In genomic region chr1:172241540-172241939, GRCh38 we compare ENCODE assay signal across 15 cellular contexts.
DNase-seq lines count a peak whose midpoint lies in the region; ATAC-seq and TF ChIP-seq lines count a peak whose summit lies in the region.
"Had no signal": no experiment of that assay in that cellular context is flagged by ENCODE, and none has a peak within 500 bp of the region (broad histone marks: within the 10 kb centered on the region; RNA-seq: fewer than 3 reads in every experiment).

No MANE protein-coding gene starts in this region.

- no peak overlapping the region for H2AFZ ChIP-seq in IMR-90 (replicated peaks; ENCODE audit: low read length, poor library complexity)

- no peak overlapping the region for H3K4me3 Mint-ChIP-seq in activated CD4-positive, alpha-beta memory T cell treated with anti-CD3 and anti-CD28 coated beads for 36 hours
- H3K4me3 Mint-ChIP-seq: CD4-positive, CD25-positive, alpha-beta regulatory T cell had no signal

- H3K27ac Mint-ChIP-seq in activated CD4-positive, alpha-beta memory T cell treated with anti-CD3 and anti-CD28 coated beads for 36 hours: no peak overlapping the region

- H3K4me3 ChIP-seq in IMR-90 (ENCODE audit: insufficient read depth, low read depth, low read length) (no peak overlapping the region), Panc1 (ENCODE audit: low read depth in 2 of 2, low read length in 2 of 2) (no peak overlapping the region), left lung (no peak overlapping the region), right atrium auricular region (no peak overlapping the region)
- H3K4me3 ChIP-seq: BLaER1 treated with 17β-estradiol and CSF1 and Interleukin-3, amounts not matched to agents 10 nM and 100 nM; GM12878 had no signal

- H3K18ac ChIP-seq in IMR-90 (ENCODE audit: low read depth, low read length): no peak overlapping the region

- no peak overlapping the region for H2BK20ac ChIP-seq in IMR-90 (ENCODE audit: low read depth, low read length)

- BruUV-seq in IMR-90 (replicated peaks; lab: Mats Ljungman, UMichigan) (no TSS peak), Panc1 (replicated peaks; lab: Mats Ljungman, UMichigan) (no TSS peak)

- H2AK5ac ChIP-seq in IMR-90 (ENCODE audit: low read depth, low read length): no peak overlapping the region

- TF ChIP-seq CTCF in IMR-90 (conservative IDR thresholded peaks at IDR 0.05; ENCODE audit: low read depth, low read length) (no peak), Panc1 (IDR thresholded peaks at IDR 0.05) (no peak), left lung (IDR thresholded peaks at IDR 0.05) (no peak), right atrium auricular region (IDR thresholded peaks at IDR 0.05) (no peak)

- H3K27me3 ChIP-seq in IMR-90 (ENCODE audit: control insufficient read depth, insufficient read depth, low read length) (no peaks in the 10 kb centered on the region), Panc1 (ENCODE audit: control insufficient read depth, insufficient read depth, low read length) (no peaks in the 10 kb centered on the region), left lung (no peaks in the 10 kb centered on the region), right atrium auricular region (no peaks in the 10 kb centered on the region)
- H3K27me3 ChIP-seq: BLaER1 treated with 17β-estradiol and CSF1 and Interleukin-3, amounts not matched to agents 10 nM and 100 nM had no signal

- H3K14ac ChIP-seq in IMR-90 (replicated peaks; ENCODE audit: low read depth, low read length): no peak overlapping the region

- H3K4me1 Mint-ChIP-seq in activated CD4-positive, alpha-beta memory T cell treated with anti-CD3 and anti-CD28 coated beads for 36 hours (ENCODE audit: low read depth): no peaks in the 10 kb centered on the region

- no peak for DNase-seq in IMR-90
- DNase-seq in Panc1 (ENCODE audit: low read depth, low spot score): no peak
- no peak for DNase-seq in left lung
- no peak for DNase-seq in activated CD4-positive, alpha-beta memory T cell treated with anti-CD3 and anti-CD28 coated beads for 36 hours
- DNase-seq in right atrium auricular region (ENCODE audit: low spot score): no peak
- DNase-seq in HPDE6-E6E7 (ENCODE audit: extremely low spot score): no peak
- DNase-seq: ACHN; Calu3; CD4-positive, CD25-positive, alpha-beta regulatory T cell; DMS79 had no signal

- dilution Hi-C loops in IMR-90 (cut with HindIII; ENCODE audit: low sequenced_read_pairs, unreplicated experiment): no loop called here

- ATAC-seq in IMR-90 (ENCODE audit: low read depth) (no peak), Panc1 (no peak), left lung (peak; percentile 8), HG03039 (IDR thresholded peaks at IDR 0.05; ENCODE audit: unreplicated experiment) (no peak)
- ATAC-seq: GM12878, HCT116, HepG2 had no signal

- H3K27ac ChIP-seq in IMR-90 (ENCODE audit: insufficient read depth, low read length) (no peak overlapping the region), Panc1 (ENCODE audit: low read length) (peak overlapping the region; percentile 11; the same call in 1 of the 2 replicates), left lung (no peak overlapping the region), right atrium auricular region (no peak overlapping the region)
- H3K27ac ChIP-seq: BLaER1 treated with 17β-estradiol and CSF1 and Interleukin-3, amounts not matched to agents 10 nM and 100 nM had no signal

- H3K4me2 ChIP-seq in IMR-90 (ENCODE audit: low read depth, low read length): no peak overlapping the region
- H3K4me2 ChIP-seq: BLaER1 treated with 17β-estradiol and CSF1 and Interleukin-3, amounts not matched to agents 10 nM and 100 nM had no signal

- H3K27me3 Mint-ChIP-seq in activated CD4-positive, alpha-beta memory T cell treated with anti-CD3 and anti-CD28 coated beads for 36 hours: no peaks in the 10 kb centered on the region
- H3K27me3 Mint-ChIP-seq: CD4-positive, CD25-positive, alpha-beta regulatory T cell had no signal

- POLR2A ChIA-PET in IMR-90 (lab: Charles Lee; ENCODE audit: unreplicated experiment): no interaction called here
- POLR2A ChIA-PET in Panc1 (lab: Charles Lee): no interaction called here
- POLR2A ChIA-PET in activated CD4-positive, alpha-beta memory T cell treated with anti-CD3 and anti-CD28 coated beads for 36 hours (lab: Charles Lee): no interaction called here

- H3K36me3 Mint-ChIP-seq in activated CD4-positive, alpha-beta memory T cell treated with anti-CD3 and anti-CD28 coated beads for 36 hours: no peaks in the 10 kb centered on the region

- no peaks in the 10 kb centered on the region for H4K20me1 ChIP-seq in IMR-90 (ENCODE audit: insufficient read depth, low read length)
- H4K20me1 ChIP-seq: BLaER1 treated with 17β-estradiol and CSF1 and Interleukin-3, amounts not matched to agents 10 nM and 100 nM had no signal

- no peak overlapping the region for H3K56ac ChIP-seq in IMR-90 (ENCODE audit: extremely low read depth, insufficient read depth, low read length)

- H3K79me1 ChIP-seq in IMR-90 (ENCODE audit: low read depth in 1 of 2, low read length in 2 of 2): no peaks in the 10 kb centered on the region

- TF ChIP-seq RAD21 in IMR-90 (IDR thresholded peaks at IDR 0.05; ENCODE audit: low read length): no peak

- H3K9me3 ChIP-seq in IMR-90 (ENCODE audit: control insufficient read depth, insufficient read depth, low read length) (no peaks in the 10 kb centered on the region), Panc1 (ENCODE audit: control insufficient read depth, insufficient read depth, low read depth, low read length) (no peaks in the 10 kb centered on the region), left lung (peaks cover 0 to 2% of the 10 kb centered on the region in 2 donors), right atrium auricular region (no peaks in the 10 kb centered on the region)
- H3K9me3 ChIP-seq: BLaER1 treated with 17β-estradiol and CSF1 and Interleukin-3, amounts not matched to agents 10 nM and 100 nM had no signal

- intact Hi-C loops in IMR-90 (cut with micrococcal nuclease) (no loop called here), Panc1 (cut with micrococcal nuclease; ENCODE audit: unreplicated experiment) (no loop called here), left lung (cut with DNase I) (no loop called here)
- intact Hi-C loops in activated CD4-positive, alpha-beta memory T cell treated with anti-CD3 and anti-CD28 coated beads for 36 hours (cut with micrococcal nuclease): no loop called here

- H3K36me3 ChIP-seq in IMR-90 (ENCODE audit: control insufficient read depth, insufficient read depth, low read length) (no peaks in the 10 kb centered on the region), Panc1 (ENCODE audit: control insufficient read depth, insufficient read depth, low read length) (no peaks in the 10 kb centered on the region), left lung (no peaks in the 10 kb centered on the region), right atrium auricular region (no peaks in the 10 kb centered on the region)
- H3K36me3 ChIP-seq: BLaER1 treated with 17β-estradiol and CSF1 and Interleukin-3, amounts not matched to agents 10 nM and 100 nM had no signal

- no peaks in the 10 kb centered on the region; the same call in 1 of the 2 replicates for H3K9me1 ChIP-seq in IMR-90 (ENCODE audit: insufficient read depth, low read length)

- no peaks in the 10 kb centered on the region for H3K9me3 Mint-ChIP-seq in activated CD4-positive, alpha-beta memory T cell treated with anti-CD3 and anti-CD28 coated beads for 36 hours

- no peak overlapping the region for H2BK5ac ChIP-seq in IMR-90 (ENCODE audit: low read depth, low read length, poor library complexity, severe bottlenecking)

- no peak overlapping the region for H3K4ac ChIP-seq in IMR-90 (ENCODE audit: low read depth, low read length)

- in situ Hi-C loops in IMR-90 (cut with MboI; ENCODE audit: low sequenced_read_pairs): no loop called here
- in situ Hi-C loops in Panc1 (cut with HindIII; ENCODE audit: low pct_unique_long_range_greater_than_20kb, low sequenced_read_pairs): no loop called here

- CTCF ChIA-PET in IMR-90 (lab: Yijun Ruan, JAX) (no interaction called here), Panc1 (lab: Charles Lee) (no interaction called here)
- CTCF ChIA-PET in activated CD4-positive, alpha-beta memory T cell treated with anti-CD3 and anti-CD28 coated beads for 36 hours (lab: Charles Lee): no interaction called here

- H2AK9ac ChIP-seq in IMR-90 (replicated peaks; ENCODE audit: low read depth, low read length, poor library complexity): no peak overlapping the region

- H4K91ac ChIP-seq in IMR-90 (ENCODE audit: insufficient read depth, low read depth, low read length): no peak overlapping the region

- TF ChIP-seq POLR2A in IMR-90 (IDR thresholded peaks at IDR 0.05; ENCODE audit: low read depth, low read length): no peak

- H4K8ac ChIP-seq in IMR-90 (ENCODE audit: low read depth in 2 of 2, low read length in 2 of 2): no peak overlapping the region

- no peak overlapping the region for H4K5ac ChIP-seq in IMR-90 (ENCODE audit: low read depth, low read length)

- H3K9ac ChIP-seq in IMR-90 (ENCODE audit: low read depth, low read length): no peak overlapping the region
- H3K9ac ChIP-seq: BLaER1 treated with 17β-estradiol and CSF1 and Interleukin-3, amounts not matched to agents 10 nM and 100 nM had no signal

- H3K4me1 ChIP-seq in IMR-90 (ENCODE audit: control insufficient read depth, insufficient read depth, low read length) (no peaks in the 10 kb centered on the region), Panc1 (ENCODE audit: control insufficient read depth, insufficient read depth, low read length) (no peaks in the 10 kb centered on the region; the same call in 1 of the 2 replicates), left lung (no peaks in the 10 kb centered on the region), right atrium auricular region (peaks cover 0 to 4% of the 10 kb centered on the region in 2 donors)
- H3K4me1 ChIP-seq: BLaER1 treated with 17β-estradiol and CSF1 and Interleukin-3, amounts not matched to agents 10 nM and 100 nM had no signal

- H3K23ac ChIP-seq in IMR-90 (ENCODE audit: low read depth, low read length): 0 out of 2 replicates have a peak overlapping the region, but pooled peaks have one; percentile 16

- no peak overlapping the region for H2BK120ac ChIP-seq in IMR-90 (ENCODE audit: low read depth, low read length)

- no CpG with 5 or more reads among the region's 1 CpG for WGBS in IMR-90 (ENCODE audit: extremely low coverage in 2 of 2, insufficient read length in 1 of 2), 2 experiments

- no peak overlapping the region for H2BK15ac ChIP-seq in IMR-90 (ENCODE audit: low read depth, low read length)

TF ChIP-seq in IMR-90, 13 proteins besides CTCF, POLR2A, EP300 and RAD21 (continues in another document):
- TF ChIP-seq NFE2L2 (IDR thresholded peaks at IDR 0.05; ENCODE audit: low read depth, low read length) (no peak), CEBPB (IDR thresholded peaks at IDR 0.05; ENCODE audit: low read depth, low read length) (no peak), MAZ (IDR thresholded peaks at IDR 0.05; ENCODE audit: borderline replicate concordance, low read depth, low read length) (no peak), RFX5 (IDR thresholded peaks at IDR 0.05; ENCODE audit: low read depth, low read length) (no peak), BHLHE40 (IDR thresholded peaks at IDR 0.05; ENCODE audit: low read depth, low read length) (no peak), MXI1 (IDR thresholded peaks at IDR 0.05; ENCODE audit: borderline replicate concordance, low read depth, low read length) (no peak)
